11 cellular contexts compared by ENCODE assay signal in genomic region chr12:108635997-108636808, GRCh38. TPM values are rescaled to one million over a fixed set of nuclear protein-coding genes. Genes with fewer than 3 reads are reported as not detected.
A peak's percentile ranks its signal among the peaks of the same experiment; 100 is the strongest.
DNase-seq lines count a peak whose midpoint lies in the region; ATAC-seq and TF ChIP-seq lines count a peak whose summit lies in the region.
"Had no signal": no experiment of that assay in that cellular context is flagged by ENCODE, and none has a peak within 500 bp of the region (broad histone marks: within the 10 kb centered on the region; RNA-seq: fewer than 3 reads in every experiment).

No MANE protein-coding gene starts in this region.

- no peaks in the 10 kb centered on the region for H3K27me3 Mint-ChIP-seq in activated naive CD8-positive, alpha-beta T cell treated with anti-CD3 and anti-CD28 coated beads for 36 hours
- no peaks in the 10 kb centered on the region for H3K27me3 Mint-ChIP-seq in activated naive CD4-positive, alpha-beta T cell treated with anti-CD3 and anti-CD28 coated beads for 36 hours (ENCODE audit: low read depth)

- H4K5ac ChIP-seq in IMR-90 (ENCODE audit: low read depth, low read length): no peak overlapping the region

- dilution Hi-C loops in IMR-90 (cut with HindIII; ENCODE audit: low sequenced_read_pairs, unreplicated experiment): no loop called here

- TF ChIP-seq POLR2A in IMR-90 (IDR thresholded peaks at IDR 0.05; ENCODE audit: low read depth, low read length): no peak

- H3K27ac ChIP-seq in IMR-90 (ENCODE audit: insufficient read depth, low read length) (no peak overlapping the region), trophoblast cell (ENCODE audit: low read depth, low read length) (peak overlapping the region; percentile 41), hepatocyte (no peak overlapping the region)
- H3K27ac ChIP-seq: PC-9 had no signal

- H3K36me3 ChIP-seq in IMR-90 (ENCODE audit: control insufficient read depth, insufficient read depth, low read length) (no peaks in the 10 kb centered on the region; the same call in 1 of the 2 replicates), trophoblast cell (ENCODE audit: control insufficient read depth in 1 of 2, insufficient read depth in 2 of 2, low read length in 2 of 2) (no peaks in the 10 kb centered on the region), hepatocyte (replicated peaks; ENCODE audit: insufficient read depth, low read depth) (no peaks in the 10 kb centered on the region)

- no peak overlapping the region for H3K4me2 ChIP-seq in IMR-90 (ENCODE audit: low read depth, low read length)
- H3K4me2 ChIP-seq in trophoblast cell (ENCODE audit: low read length): no peak overlapping the region
- H3K4me2 ChIP-seq in hepatocyte: no peak overlapping the region
- H3K4me2 ChIP-seq: PC-9 had no signal

- H3K9me3 ChIP-seq in IMR-90 (ENCODE audit: control insufficient read depth, insufficient read depth, low read length) (no peaks in the 10 kb centered on the region), trophoblast cell (ENCODE audit: insufficient read depth, low read depth, low read length) (no peaks in the 10 kb centered on the region), hepatocyte (ENCODE audit: low read depth) (no peaks in the 10 kb centered on the region)

- H3K27ac Mint-ChIP-seq in activated naive CD8-positive, alpha-beta T cell treated with anti-CD3 and anti-CD28 coated beads for 36 hours: peak overlapping the region; percentile 97
- H3K27ac Mint-ChIP-seq in activated naive CD4-positive, alpha-beta T cell treated with anti-CD3 and anti-CD28 coated beads for 36 hours: no peak overlapping the region

- H2AFZ ChIP-seq in IMR-90 (replicated peaks; ENCODE audit: low read length, poor library complexity): no peak overlapping the region
- no peak overlapping the region for H2AFZ ChIP-seq in trophoblast cell (ENCODE audit: insufficient read depth, low read length, poor library complexity)
- H2AFZ ChIP-seq in hepatocyte: no peak overlapping the region
- H2AFZ ChIP-seq: PC-9 had no signal

- no peak overlapping the region for H4K8ac ChIP-seq in IMR-90 (ENCODE audit: low read depth in 2 of 2, low read length in 2 of 2)
- peak overlapping the region; percentile 47 for H4K8ac ChIP-seq in trophoblast cell (ENCODE audit: low read depth, low read length)

- H4K20me1 ChIP-seq in IMR-90 (ENCODE audit: insufficient read depth, low read length): peaks cover 23% of the 10 kb centered on the region
- no peaks in the 10 kb centered on the region for H4K20me1 ChIP-seq in hepatocyte (ENCODE audit: insufficient read depth, poor library complexity, severe bottlenecking)

- peaks cover 65% of the 10 kb centered on the region for H3K4me1 Mint-ChIP-seq in activated naive CD8-positive, alpha-beta T cell treated with anti-CD3 and anti-CD28 coated beads for 36 hours
- H3K4me1 Mint-ChIP-seq in activated naive CD4-positive, alpha-beta T cell treated with anti-CD3 and anti-CD28 coated beads for 36 hours (ENCODE audit: low read depth): peaks cover 43% of the 10 kb centered on the region

- no peak overlapping the region for H3K56ac ChIP-seq in IMR-90 (ENCODE audit: extremely low read depth, insufficient read depth, low read length)

- H3K23ac ChIP-seq in IMR-90 (ENCODE audit: low read depth, low read length) (0 out of 2 replicates have a peak overlapping the region, but pooled peaks have one; percentile 62), trophoblast cell (ENCODE audit: low read length) (no peak overlapping the region)

- H4K91ac ChIP-seq in IMR-90 (ENCODE audit: insufficient read depth, low read depth, low read length) (no peak overlapping the region), trophoblast cell (ENCODE audit: low read depth, low read length) (peak overlapping the region; percentile 71)

- no peak overlapping the region for H3K9ac ChIP-seq in IMR-90 (ENCODE audit: low read depth, low read length)
- H3K9ac ChIP-seq in trophoblast cell (ENCODE audit: low read length): no peak overlapping the region

- no peak overlapping the region for H2BK120ac ChIP-seq in IMR-90 (ENCODE audit: low read depth, low read length)
- peak overlapping the region; percentile 42 for H2BK120ac ChIP-seq in trophoblast cell (ENCODE audit: insufficient read depth, low read length, poor library complexity)

- H3K9me1 ChIP-seq in IMR-90 (ENCODE audit: insufficient read depth, low read length): peaks cover 10% of the 10 kb centered on the region

- in situ Hi-C loops in IMR-90 (cut with MboI; ENCODE audit: low sequenced_read_pairs): loop anchor here (25.0 kb wide), 1 partner anchor 451 kb away; the partner anchor contains the start of genes ALKBH2 and UNG

- H3K79me2 ChIP-seq in trophoblast cell (ENCODE audit: control insufficient read depth, insufficient read depth, low read length, poor library complexity) (no peaks in the 10 kb centered on the region), hepatocyte (no peaks in the 10 kb centered on the region)

- no peak overlapping the region for H2BK15ac ChIP-seq in IMR-90 (ENCODE audit: low read depth, low read length)

- peaks cover 2% of the 10 kb centered on the region for H3K9me3 Mint-ChIP-seq in activated naive CD8-positive, alpha-beta T cell treated with anti-CD3 and anti-CD28 coated beads for 36 hours
- H3K9me3 Mint-ChIP-seq in activated naive CD4-positive, alpha-beta T cell treated with anti-CD3 and anti-CD28 coated beads for 36 hours: no peaks in the 10 kb centered on the region

- no peaks in the 10 kb centered on the region for H3K9me2 ChIP-seq in hepatocyte (replicated peaks; ENCODE audit: insufficient read depth)

- H3K4ac ChIP-seq in IMR-90 (ENCODE audit: low read depth, low read length) (no peak overlapping the region), trophoblast cell (ENCODE audit: low read depth, low read length) (peak overlapping the region; percentile 25)

- no peak for TF ChIP-seq CTCF in IMR-90 (conservative IDR thresholded peaks at IDR 0.05; ENCODE audit: low read depth, low read length)
- TF ChIP-seq CTCF in hepatocyte (IDR thresholded peaks at IDR 0.05; ENCODE audit: poor library complexity): no peak

- CTCF ChIA-PET in IMR-90 (lab: Yijun Ruan, JAX): interaction anchor here (0.7 to 1.1 kb wide), 2 partner anchors 18 to 453 kb away, joined by 3 read pairs; no protein-coding TSS in a partner anchor
- CTCF ChIA-PET in activated naive CD4-positive, alpha-beta T cell treated with anti-CD3 and anti-CD28 coated beads for 36 hours (lab: Charles Lee): interaction anchor here (0.6 to 8.9 kb wide), 12 partner anchors 10 to 550 kb away, joined by 3 to 77 read pairs (median 4); no protein-coding TSS in a partner anchor

- peak; percentile 19 for DNase-seq in NCI-H510A treated with DMSO at 0.1 percent for 48 hours (lab: John Stamatoyannopoulos, UW)
- no peak for DNase-seq in NCI-H510A (lab: John Stamatoyannopoulos, UW)
- DNase-seq in IMR-90: no peak
- DNase-seq in activated naive CD8-positive, alpha-beta T cell treated with anti-CD3 and anti-CD28 coated beads for 36 hours: no peak
- DNase-seq in trophoblast cell: no peak
- DNase-seq in activated naive CD4-positive, alpha-beta T cell treated with anti-CD3 and anti-CD28 coated beads for 36 hours: no peak
- no peak for DNase-seq in hepatocyte (ENCODE audit: low spot score)
- DNase-seq: 8988T, NCI-H1092, PC-9 had no signal

- H3K79me1 ChIP-seq in IMR-90 (ENCODE audit: low read depth in 1 of 2, low read length in 2 of 2) (peaks cover 0 to 22% of the 10 kb centered on the region in 2 experiments; a peak in 2 of 4 replicates), trophoblast cell (ENCODE audit: low read length) (peaks cover 24% of the 10 kb centered on the region)

- no peak for TF ChIP-seq RAD21 in IMR-90 (IDR thresholded peaks at IDR 0.05; ENCODE audit: low read length)

- H3K14ac ChIP-seq in IMR-90 (replicated peaks; ENCODE audit: low read depth, low read length) (no peak overlapping the region), trophoblast cell (ENCODE audit: low read length) (no peak overlapping the region)

- POLR2A ChIA-PET in IMR-90 (lab: Charles Lee; ENCODE audit: unreplicated experiment): no interaction called here

- ATAC-seq in IMR-90 (ENCODE audit: low read depth): no peak
- no peak for ATAC-seq in HG02571 (IDR thresholded peaks at IDR 0.05; ENCODE audit: unreplicated experiment)

- H3K4me3 ChIP-seq in IMR-90 (ENCODE audit: insufficient read depth, low read depth, low read length): no peak overlapping the region
- H3K4me3 ChIP-seq in trophoblast cell (ENCODE audit: low read depth, low read length): no peak overlapping the region
- H3K4me3 ChIP-seq in hepatocyte: no peak overlapping the region
- H3K4me3 ChIP-seq: PC-9 had no signal

- H3K18ac ChIP-seq in IMR-90 (ENCODE audit: low read depth, low read length) (no peak overlapping the region), trophoblast cell (ENCODE audit: low read length) (no peak overlapping the region)

- no CpG with 5 or more reads among the region's 6 CpGs for WGBS in IMR-90 (ENCODE audit: extremely low coverage in 2 of 2, insufficient read length in 1 of 2), 2 experiments
- WGBS in trophoblast cell (ENCODE audit: extremely low coverage, insufficient coverage, insufficient read length): no CpG with 5 or more reads among the region's 6 CpGs
- WGBS in hepatocyte (ENCODE audit: low lambda C conversion rate, missing lambda C conversion rate): 90% methylated on average over 6 of the region's 6 CpGs

- H3K4me1 ChIP-seq in IMR-90 (ENCODE audit: control insufficient read depth, insufficient read depth, low read length) (peaks cover 11% of the 10 kb centered on the region), trophoblast cell (ENCODE audit: control insufficient read depth in 1 of 2, insufficient read depth in 2 of 2, low read length in 2 of 2) (peaks cover 23 to 43% of the 10 kb centered on the region in 2 experiments), hepatocyte (ENCODE audit: insufficient read depth) (peaks cover 16% of the 10 kb centered on the region)

- no peak overlapping the region for H2AK5ac ChIP-seq in IMR-90 (ENCODE audit: low read depth, low read length)
- no peak overlapping the region for H2AK5ac ChIP-seq in trophoblast cell (ENCODE audit: low read length)

- no TSS peak for BruUV-seq in IMR-90 (replicated peaks; lab: Mats Ljungman, UMichigan)

- peaks cover 16% of the 10 kb centered on the region for H3K36me3 Mint-ChIP-seq in activated naive CD8-positive, alpha-beta T cell treated with anti-CD3 and anti-CD28 coated beads for 36 hours
- peaks cover 11% of the 10 kb centered on the region for H3K36me3 Mint-ChIP-seq in activated naive CD4-positive, alpha-beta T cell treated with anti-CD3 and anti-CD28 coated beads for 36 hours (ENCODE audit: low read depth)

- H4K12ac ChIP-seq in trophoblast cell (ENCODE audit: low read depth, low read length): no peak overlapping the region

- H2AK9ac ChIP-seq in IMR-90 (replicated peaks; ENCODE audit: low read depth, low read length, poor library complexity): no peak overlapping the region

- H2BK5ac ChIP-seq in IMR-90 (ENCODE audit: low read depth, low read length, poor library complexity, severe bottlenecking) (no peak overlapping the region), trophoblast cell (ENCODE audit: low read depth, low read length, poor library complexity) (no peak overlapping the region)

- H3K4me3 Mint-ChIP-seq in activated naive CD8-positive, alpha-beta T cell treated with anti-CD3 and anti-CD28 coated beads for 36 hours: peak overlapping the region; percentile 48
- H3K4me3 Mint-ChIP-seq in activated naive CD4-positive, alpha-beta T cell treated with anti-CD3 and anti-CD28 coated beads for 36 hours: no peak overlapping the region

- intact Hi-C loops in IMR-90 (cut with micrococcal nuclease): no loop called here
- intact Hi-C loops in activated naive CD4-positive, alpha-beta T cell treated with anti-CD3 and anti-CD28 coated beads for 36 hours (cut with micrococcal nuclease): loop anchor here (10.0 kb wide), 1 partner anchor 1359 kb away; the partner anchor contains the start of genes ANKRD13A and GIT2

- peak overlapping the region; percentile 54 for H2BK12ac ChIP-seq in trophoblast cell (ENCODE audit: low read length)

- no peaks in the 10 kb centered on the region for H3K27me3 ChIP-seq in IMR-90 (ENCODE audit: control insufficient read depth, insufficient read depth, low read length)
- no peaks in the 10 kb centered on the region for H3K27me3 ChIP-seq in trophoblast cell (ENCODE audit: insufficient read depth, low read length)
- no peaks in the 10 kb centered on the region for H3K27me3 ChIP-seq in hepatocyte

- H2BK20ac ChIP-seq in IMR-90 (ENCODE audit: low read depth, low read length): no peak overlapping the region

RNA-seq across cellular contexts. Expression of gene SELPLG, which starts 2.5 kb away (rescaled TPM):
- total RNA-seq in IMR-90 (2012; rRNA removed) (2.8 and 3.2 TPM in 2 replicates), hepatocyte (0.37 and 0.72 TPM in 2 replicates)
- polyA plus RNA-seq in IMR-90 (2012; rRNA removed) (10.8 and 13.9 TPM in 2 replicates), hepatocyte (1.5 and 1.8 TPM in 2 replicates)
- polyA plus RNA-seq in IMR-90 (2012; cell fraction: cytosol; rRNA removed): 7.9 and 13.9 TPM in 2 replicates
- polyA plus RNA-seq in IMR-90 (2012; cell fraction: nucleus; rRNA removed; ENCODE audit: low replicate concordance): 29.8 and 69.7 TPM in 2 replicates
- total RNA-seq in activated naive CD8-positive, alpha-beta T cell treated with anti-CD3 and anti-CD28 coated beads for 36 hours: 10 to 100 TPM; 22.2 to 23.0 TPM
- 3.6 and 3.7 TPM in 2 replicates for polyA plus RNA-seq in trophoblast cell (2013)
- total RNA-seq in activated naive CD4-positive, alpha-beta T cell treated with anti-CD3 and anti-CD28 coated beads for 36 hours: 10 to 100 TPM; 19.9 to 21.9 TPM

RNA-seq across cellular contexts. Expression of gene TMEM119, which starts 38.3 kb away (rescaled TPM):
- total RNA-seq in IMR-90 (2012; rRNA removed) (6.7 and 8.1 TPM in 2 replicates), hepatocyte (69.7 and 70.1 TPM in 2 replicates)
- polyA plus RNA-seq in IMR-90 (2012; rRNA removed) (8.4 and 9.2 TPM in 2 replicates), hepatocyte (54.4 and 59.6 TPM in 2 replicates)
- 9.3 and 21.4 TPM in 2 replicates for polyA plus RNA-seq in IMR-90 (2012; cell fraction: cytosol; rRNA removed)
- polyA plus RNA-seq in IMR-90 (2012; cell fraction: nucleus; rRNA removed; ENCODE audit: low replicate concordance): 4.5 and 5.0 TPM in 2 replicates
- total RNA-seq in activated naive CD8-positive, alpha-beta T cell treated with anti-CD3 and anti-CD28 coated beads for 36 hours: under 1 TPM in 1 of 2 experiments, not detected in 1; 0.12 TPM
- 16.8 and 19.9 TPM in 2 replicates for polyA plus RNA-seq in trophoblast cell (2013)
- total RNA-seq in activated naive CD4-positive, alpha-beta T cell treated with anti-CD3 and anti-CD28 coated beads for 36 hours: not detected
- total RNA-seq: PC-9 had no signal
